ENCODE assay signal across 23 cellular contexts in genomic region chr2:105933906-105934305, GRCh38.
DNase-seq lines count a peak whose midpoint lies in the region; ATAC-seq and TF ChIP-seq lines count a peak whose summit lies in the region.
"Had no signal": no experiment of that assay in that cellular context is flagged by ENCODE, and none has a peak within 500 bp of the region (broad histone marks: within the 10 kb centered on the region; RNA-seq: fewer than 3 reads in every experiment).

No MANE protein-coding gene starts in this region.

- no peak overlapping the region for H2AFZ ChIP-seq in mammary epithelial cell (ENCODE audit: low read depth, low read length)
- H2AFZ ChIP-seq: parathyroid adenoma had no signal

- ATAC-seq in activated naive CD8-positive, alpha-beta T cell treated with anti-CD3 and anti-CD28 coated beads, Interleukin-2, amount 50 U/mL, for 24 hours = no peak
- ATAC-seq in stimulated activated memory B cell treated with anti-CD40 and anti-IgM and Interleukin-4, amounts not matched to agents 10 μg/mL and 1 μg/mL and 100 μg/mL, for 72 hours = no peak
- ATAC-seq: left ventricle myocardium superior; natural killer cell treated with Interleukin-12 subunit alpha and Interleukin-12 subunit beta and Interleukin-15 and Interleukin-18, amount 100 ng/mL, for 72 hours; PC-3 had no signal

- in situ Hi-C loops in mammary epithelial cell (cut with MboI; ENCODE audit: low sequenced_read_pairs in 2 of 2) = no loop called here

- no peaks in the 10 kb centered on the region for H3K79me2 ChIP-seq in mammary epithelial cell (ENCODE audit: insufficient read depth, low read length)
- H3K79me2 ChIP-seq: parathyroid adenoma had no signal

- no TSS peak for BruUV-seq in mammary epithelial cell (replicated peaks; lab: Mats Ljungman, UMichigan)

- no peak overlapping the region for H3K27ac Mint-ChIP-seq in activated naive CD8-positive, alpha-beta T cell
- H3K27ac Mint-ChIP-seq in activated naive CD8-positive, alpha-beta T cell treated with anti-CD3 and anti-CD28 coated beads, Interleukin-2, amount 50 U/mL, for 24 hours = no peak overlapping the region
- no peak overlapping the region for H3K27ac Mint-ChIP-seq in stimulated activated memory B cell treated with anti-CD40 and anti-IgM and Interleukin-4, amounts not matched to agents 10 μg/mL and 1 μg/mL and 100 μg/mL, for 72 hours
- H3K27ac Mint-ChIP-seq: endodermal cell; natural killer cell treated with Interleukin-12 subunit alpha and Interleukin-12 subunit beta and Interleukin-15 and Interleukin-18, amount 100 ng/mL, for 72 hours had no signal

- peaks cover 15% of the 10 kb centered on the region for H3K4me1 ChIP-seq in mammary epithelial cell (ENCODE audit: insufficient read depth, low read length)
- peaks cover 10% of the 10 kb centered on the region for H3K4me1 ChIP-seq in stomach smooth muscle (ENCODE audit: control insufficient read depth, insufficient read depth, low read length)
- H3K4me1 ChIP-seq: colonic mucosa, parathyroid adenoma had no signal

- no peak for TF ChIP-seq CTCF in mammary epithelial cell (conservative IDR thresholded peaks at IDR 0.05 in 1 of 2, IDR thresholded peaks at IDR 0.05 in 1 of 2; ENCODE audit: extremely low read depth in 1 of 2, insufficient read depth in 1 of 2, low read depth in 1 of 2, low read length in 2 of 2)

- no peaks in the 10 kb centered on the region for H4K20me1 ChIP-seq in mammary epithelial cell (ENCODE audit: insufficient read depth, low read length)

- H3K36me3 ChIP-seq in MG63 (no peaks in the 10 kb centered on the region), mammary epithelial cell (ENCODE audit: insufficient read depth, low read length) (no peaks in the 10 kb centered on the region), stomach smooth muscle (ENCODE audit: control insufficient read depth in 2 of 2, insufficient read depth in 2 of 2, low read length in 2 of 2) (no peaks in the 10 kb centered on the region)
- H3K36me3 ChIP-seq: colonic mucosa, tibial nerve had no signal

- dilution Hi-C loops in mammary epithelial cell (cut with HindIII; ENCODE audit: low sequenced_read_pairs) = loop anchor here (5.0 kb wide), 1 partner anchor 103 kb away; no protein-coding TSS in a partner anchor

- H3K27ac ChIP-seq in mammary epithelial cell (ENCODE audit: insufficient read depth, low read depth, low read length) = no peak overlapping the region
- H3K27ac ChIP-seq in stomach smooth muscle (ENCODE audit: low read length) = peak overlapping the region; percentile 60
- H3K27ac ChIP-seq: C4-2B, colonic mucosa, HL-60, parathyroid adenoma, tibial nerve had no signal

- peak overlapping the region; percentile 38 for H3K4me2 ChIP-seq in mammary epithelial cell (ENCODE audit: insufficient read depth, low read depth, low read length)

- peaks cover 29% of the 10 kb centered on the region for H3K4me1 Mint-ChIP-seq in activated naive CD8-positive, alpha-beta T cell (ENCODE audit: low read depth)
- H3K4me1 Mint-ChIP-seq in activated naive CD8-positive, alpha-beta T cell treated with anti-CD3 and anti-CD28 coated beads, Interleukin-2, amount 50 U/mL, for 24 hours = peaks cover 19% of the 10 kb centered on the region
- no peaks in the 10 kb centered on the region for H3K4me1 Mint-ChIP-seq in stimulated activated memory B cell treated with anti-CD40 and anti-IgM and Interleukin-4, amounts not matched to agents 10 μg/mL and 1 μg/mL and 100 μg/mL, for 72 hours
- H3K4me1 Mint-ChIP-seq: endodermal cell had no signal

- H3K4me3 Mint-ChIP-seq in activated naive CD8-positive, alpha-beta T cell = peak overlapping the region; percentile 9
- no peak overlapping the region for H3K4me3 Mint-ChIP-seq in activated naive CD8-positive, alpha-beta T cell treated with anti-CD3 and anti-CD28 coated beads, Interleukin-2, amount 50 U/mL, for 24 hours
- H3K4me3 Mint-ChIP-seq in stimulated activated memory B cell treated with anti-CD40 and anti-IgM and Interleukin-4, amounts not matched to agents 10 μg/mL and 1 μg/mL and 100 μg/mL, for 72 hours = no peak overlapping the region
- H3K4me3 Mint-ChIP-seq: endodermal cell; natural killer cell treated with Interleukin-12 subunit alpha and Interleukin-12 subunit beta and Interleukin-15 and Interleukin-18, amount 100 ng/mL, for 72 hours had no signal

- intact Hi-C loops in mammary epithelial cell (cut with micrococcal nuclease) = no loop called here

- CTCF ChIA-PET in mammary epithelial cell (lab: Charles Lee; ENCODE audit: low non-redundant PET) = no interaction called here

- no peak for DNase-seq in activated naive CD8-positive, alpha-beta T cell treated with anti-CD3 and anti-CD28 coated beads, Interleukin-2, amount 50 U/mL, for 24 hours
- DNase-seq in MG63 = peak; percentile 5
- no peak for DNase-seq in mammary epithelial cell
- no peak for DNase-seq in NCI-H1417 (lab: John Stamatoyannopoulos, UW)
- no peak for DNase-seq in dedifferentiated amniotic fluid mesenchymal stem cell (ENCODE audit: extremely low spot score)
- DNase-seq: activated CD4-positive, CD25-positive, alpha-beta regulatory T cell treated with anti-CD3 and anti-CD28 coated beads, Interleukin-2, amount 50 U/mL, for 72 hours; colonic mucosa; DMS 273 treated with DMSO at 0.1 percent for 48 hours; endodermal cell; left ventricle myocardium superior; midbrain; NCI-H1417 treated with DMSO at 0.1 percent for 48 hours; PC-3; SHP77 treated with DMSO at 0.1 percent for 48 hours had no signal

- 66% methylated on average over 4 of the region's 4 CpGs for WGBS in mammary epithelial cell (ENCODE audit: low coverage, missing lambda C conversion rate)

- H3K27me3 ChIP-seq in MG63 = no peaks in the 10 kb centered on the region
- H3K27me3 ChIP-seq in mammary epithelial cell (ENCODE audit: insufficient read depth, low read length) = no peaks in the 10 kb centered on the region
- no peaks in the 10 kb centered on the region for H3K27me3 ChIP-seq in stomach smooth muscle (ENCODE audit: control insufficient read depth in 1 of 2, insufficient read depth in 2 of 2, low read length in 2 of 2)
- H3K27me3 ChIP-seq: colonic mucosa, tibial nerve had no signal

- H3K36me3 Mint-ChIP-seq in activated naive CD8-positive, alpha-beta T cell = no peaks in the 10 kb centered on the region
- H3K36me3 Mint-ChIP-seq in activated naive CD8-positive, alpha-beta T cell treated with anti-CD3 and anti-CD28 coated beads, Interleukin-2, amount 50 U/mL, for 24 hours (ENCODE audit: low read depth) = no peaks in the 10 kb centered on the region
- H3K36me3 Mint-ChIP-seq in stimulated activated memory B cell treated with anti-CD40 and anti-IgM and Interleukin-4, amounts not matched to agents 10 μg/mL and 1 μg/mL and 100 μg/mL, for 72 hours = peaks cover 4% of the 10 kb centered on the region
- H3K36me3 Mint-ChIP-seq: natural killer cell treated with Interleukin-12 subunit alpha and Interleukin-12 subunit beta and Interleukin-15 and Interleukin-18, amount 100 ng/mL, for 72 hours had no signal

- no peaks in the 10 kb centered on the region for H3K9me3 Mint-ChIP-seq in activated naive CD8-positive, alpha-beta T cell (ENCODE audit: low read depth)
- peaks cover 5% of the 10 kb centered on the region for H3K9me3 Mint-ChIP-seq in activated naive CD8-positive, alpha-beta T cell treated with anti-CD3 and anti-CD28 coated beads, Interleukin-2, amount 50 U/mL, for 24 hours
- peaks cover 3% of the 10 kb centered on the region for H3K9me3 Mint-ChIP-seq in stimulated activated memory B cell treated with anti-CD40 and anti-IgM and Interleukin-4, amounts not matched to agents 10 μg/mL and 1 μg/mL and 100 μg/mL, for 72 hours
- H3K9me3 Mint-ChIP-seq: natural killer cell treated with Interleukin-12 subunit alpha and Interleukin-12 subunit beta and Interleukin-15 and Interleukin-18, amount 100 ng/mL, for 72 hours had no signal

- H3K4me3 ChIP-seq in MG63 (no peak overlapping the region), mammary epithelial cell (replicated peaks in 1 of 3; ENCODE audit: insufficient read depth in 1 of 3, low read depth in 2 of 3, low read length in 3 of 3) (no peak overlapping the region), stomach smooth muscle (ENCODE audit: low read length in 2 of 2) (no peak overlapping the region)
- H3K4me3 ChIP-seq: colonic mucosa, tibial nerve had no signal

- H3K9me3 ChIP-seq in MG63 = no peaks in the 10 kb centered on the region
- no peaks in the 10 kb centered on the region for H3K9me3 ChIP-seq in mammary epithelial cell (replicated peaks; ENCODE audit: insufficient read depth, low read length)
- no peaks in the 10 kb centered on the region for H3K9me3 ChIP-seq in stomach smooth muscle (ENCODE audit: control insufficient read depth in 2 of 2, low read length in 2 of 2)
- H3K9me3 ChIP-seq: colonic mucosa had no signal

- H3K27me3 Mint-ChIP-seq in activated naive CD8-positive, alpha-beta T cell = no peaks in the 10 kb centered on the region
- H3K27me3 Mint-ChIP-seq in activated naive CD8-positive, alpha-beta T cell treated with anti-CD3 and anti-CD28 coated beads, Interleukin-2, amount 50 U/mL, for 24 hours = no peaks in the 10 kb centered on the region
- no peaks in the 10 kb centered on the region for H3K27me3 Mint-ChIP-seq in stimulated activated memory B cell treated with anti-CD40 and anti-IgM and Interleukin-4, amounts not matched to agents 10 μg/mL and 1 μg/mL and 100 μg/mL, for 72 hours
- H3K27me3 Mint-ChIP-seq: stimulated activated naive CD8-positive, alpha-beta T cell treated with anti-CD3 and anti-CD28 coated beads, Interleukin-15, amount 100 ng/mL, for 72 hours had no signal

- H3K9ac ChIP-seq in mammary epithelial cell (ENCODE audit: insufficient read depth, low read length) (no peak overlapping the region), stomach smooth muscle (ENCODE audit: low read length in 2 of 2) (no peak overlapping the region)
- H3K9ac ChIP-seq: parathyroid adenoma had no signal
